10 cellular contexts compared by ENCODE assay signal in the genomic region with DNA sequence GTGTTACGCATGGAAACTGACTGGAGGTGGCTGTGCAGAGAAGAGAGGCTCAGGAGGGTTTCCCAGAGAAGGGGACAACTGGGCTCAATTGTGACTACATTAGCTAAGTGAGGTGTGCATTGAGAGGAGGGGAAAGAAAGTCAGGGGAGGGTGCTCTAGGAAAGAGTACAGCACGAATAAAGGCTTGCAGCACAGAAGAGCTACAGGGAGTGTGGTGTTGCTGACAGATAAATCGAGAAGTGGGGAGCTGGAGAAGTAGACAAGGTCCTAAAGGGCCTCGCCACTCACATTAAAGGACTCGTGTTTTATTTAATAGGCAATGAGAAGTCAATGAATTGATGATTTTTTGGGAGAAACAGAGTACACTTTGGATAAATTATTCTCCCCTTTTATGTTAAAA.
"Had no signal": no experiment of that assay in that cellular context is flagged by ENCODE, and none has a peak within 500 bp of the region (broad histone marks: within the 10 kb centered on the region; RNA-seq: fewer than 3 reads in every experiment).

No MANE protein-coding gene starts in this region.

- H2AFZ ChIP-seq: GM23248 had no signal

- H3K4me3 ChIP-seq: GM23248, HAP-1 had no signal

- H3K36me3 ChIP-seq: HAP-1 had no signal

- ATAC-seq: HCT116, HepG2 had no signal

- H3K4me1 ChIP-seq: HAP-1 had no signal

- H3K27ac Mint-ChIP-seq: HFFc6 had no signal

- H3K36me3 Mint-ChIP-seq: IgD-negative memory B cell had no signal

- H3K9ac ChIP-seq: GM23248 had no signal

- H3K9me3 ChIP-seq: HAP-1 had no signal

- H3K4me3 Mint-ChIP-seq: HFFc6, IgD-negative memory B cell had no signal

- FAIRE-seq: HepG2 had no signal

- DNase-seq: GM23248, GOT3, H7, HFFc6, KG1 had no signal

- H3K4me1 Mint-ChIP-seq: IgD-negative memory B cell had no signal

- H3K9me3 Mint-ChIP-seq: HFFc6 had no signal

- H3K27ac ChIP-seq: GM23248, HL-60 had no signal
